In genomic region chr5:140710899-140711552, GRCh38 we compare ENCODE assay signal across 8 cellular contexts. TPM values are rescaled to one million over a fixed set of nuclear protein-coding genes. Genes with fewer than 3 reads are reported as not detected.
DNase-seq lines count a peak whose midpoint lies in the region; ATAC-seq lines count a peak whose summit lies in the region.

No MANE protein-coding gene starts in this region.

- WGBS in esophagus, 2 donors, result 0 to 1% methylated on average over 27 of the region's 27 CpGs

- H3K9ac ChIP-seq in HUES48 (ENCODE audit: low read depth, low read length) (peak overlapping the region; percentile 37), mucosa of stomach (ENCODE audit: low read length) (peak overlapping the region; percentile 89)

- H3K27ac ChIP-seq in HUES48 (ENCODE audit: low read depth, low read length) (peak overlapping the region; percentile 73), esophagus (ENCODE audit: low read depth in 2 of 2, low read length in 1 of 2) (peak overlapping the region; percentile 90 to 100)

- H3K36me3 Mint-ChIP-seq in activated T-cell treated with anti-CD3 and anti-CD28 coated beads, Interleukin-2, amount 50 U/mL, for 4 hours (ENCODE audit: insufficient read depth), result peaks cover 3% of the 10 kb centered on the region

- peak; percentile 92 for DNase-seq in COLO829 (ENCODE audit: low spot score)
- DNase-seq in OCI-M2 (lab: John Stamatoyannopoulos, UW; ENCODE audit: unreplicated experiment), result peak; percentile 74
- peak; percentile 90 for DNase-seq in activated T-cell treated with anti-CD3 and anti-CD28 coated beads, Interleukin-2, amount 50 U/mL, for 4 hours
- peak; percentile 76 to 85 for DNase-seq in stimulated activated CD8-positive, alpha-beta memory T cell treated with anti-CD3 and anti-CD28 coated beads, Interleukin-4, amount 100 ng/mL, for 4 hours (ENCODE audit: low read depth in 2 of 2, low spot score in 1 of 2)

- ATAC-seq in GM21447 (IDR thresholded peaks at IDR 0.05; ENCODE audit: unreplicated experiment), result peak; percentile 86
- peak; percentile 96 to 97 for ATAC-seq in activated T-cell treated with anti-CD3 and anti-CD28 coated beads, Interleukin-2, amount 50 U/mL, for 4 hours

- H3K4me1 ChIP-seq in HUES48 (ENCODE audit: control insufficient read depth, insufficient read depth, low read length) (no peaks in the 10 kb centered on the region), esophagus (ENCODE audit: control insufficient read depth in 2 of 2, insufficient read depth in 2 of 2, low read length in 1 of 2) (no peaks in the 10 kb centered on the region), mucosa of stomach (ENCODE audit: control insufficient read depth, insufficient read depth, low read length) (no peaks in the 10 kb centered on the region)

- peaks cover 23% of the 10 kb centered on the region for H3K4me1 Mint-ChIP-seq in activated T-cell treated with anti-CD3 and anti-CD28 coated beads, Interleukin-2, amount 50 U/mL, for 4 hours (ENCODE audit: low read depth)

- H3K27me3 ChIP-seq in HUES48 (ENCODE audit: control insufficient read depth, insufficient read depth, low read length) (no peaks in the 10 kb centered on the region), esophagus (ENCODE audit: control insufficient read depth in 1 of 2, insufficient read depth in 2 of 2, low read length in 2 of 2) (no peaks in the 10 kb centered on the region), mucosa of stomach (ENCODE audit: control insufficient read depth, insufficient read depth, low read length) (no peaks in the 10 kb centered on the region)

- peak overlapping the region; percentile 91 for H3K4me3 Mint-ChIP-seq in activated T-cell treated with anti-CD3 and anti-CD28 coated beads, Interleukin-2, amount 50 U/mL, for 4 hours

- H3K27me3 Mint-ChIP-seq in activated T-cell treated with anti-CD3 and anti-CD28 coated beads, Interleukin-2, amount 50 U/mL, for 4 hours (ENCODE audit: low read depth), result no peaks in the 10 kb centered on the region

- no peaks in the 10 kb centered on the region for H3K9me3 ChIP-seq in HUES48 (ENCODE audit: control insufficient read depth, insufficient read depth, low read length)
- H3K9me3 ChIP-seq in esophagus (ENCODE audit: control insufficient read depth in 2 of 2, insufficient read depth in 1 of 2, low read depth in 1 of 2, low read length in 1 of 2), result no peaks in the 10 kb centered on the region
- H3K9me3 ChIP-seq in mucosa of stomach (ENCODE audit: control insufficient read depth, low read length), result no peaks in the 10 kb centered on the region

- H3K9me3 Mint-ChIP-seq in activated T-cell treated with anti-CD3 and anti-CD28 coated beads, Interleukin-2, amount 50 U/mL, for 4 hours, result no peaks in the 10 kb centered on the region

- peaks cover 9% of the 10 kb centered on the region for H3K36me3 ChIP-seq in HUES48 (ENCODE audit: control insufficient read depth, insufficient read depth, low read length)
- peaks cover 0 to 2% of the 10 kb centered on the region in 2 donors for H3K36me3 ChIP-seq in esophagus (ENCODE audit: control insufficient read depth in 2 of 2, insufficient read depth in 2 of 2, low read length in 1 of 2)
- H3K36me3 ChIP-seq in mucosa of stomach (ENCODE audit: control insufficient read depth, insufficient read depth, low read length), result no peaks in the 10 kb centered on the region

- H3K4me3 ChIP-seq in HUES48 (ENCODE audit: low read depth, low read length), result peak overlapping the region; percentile 88
- peak overlapping the region; percentile 58 to 87 for H3K4me3 ChIP-seq in esophagus (ENCODE audit: low read depth in 1 of 2, low read length in 2 of 2)
- H3K4me3 ChIP-seq in mucosa of stomach (ENCODE audit: low read length), result peak overlapping the region; percentile 95

RNA-seq across cellular contexts. Expression of gene ZMAT2, which starts 10.8 kb away (rescaled TPM):
- 10 to 100 TPM; 83.2 to 91.9 (median 83.6) TPM for total RNA-seq in activated T-cell treated with anti-CD3 and anti-CD28 coated beads, Interleukin-2, amount 50 U/mL, for 4 hours
- polyA plus RNA-seq in esophagus, result 10 to 100 TPM; 35.8 to 61.6 TPM

RNA-seq across cellular contexts. Expression of gene HARS2, which starts 19.8 kb away (rescaled TPM):
- total RNA-seq in activated T-cell treated with anti-CD3 and anti-CD28 coated beads, Interleukin-2, amount 50 U/mL, for 4 hours, result 10 to 100 TPM; 28.6 to 31.3 (median 29.5) TPM
- 10 to 100 TPM; 13.9 to 17.6 TPM for polyA plus RNA-seq in esophagus

RNA-seq across cellular contexts. Expression of gene HARS1, which starts 19.9 kb away (rescaled TPM):
- 100 to 1,000 TPM; 125 to 133 (median 131) TPM for total RNA-seq in activated T-cell treated with anti-CD3 and anti-CD28 coated beads, Interleukin-2, amount 50 U/mL, for 4 hours
- 10 to 100 TPM; 47.7 to 55.5 TPM for polyA plus RNA-seq in esophagus

RNA-seq across cellular contexts. Expression of gene DND1, which starts 37.6 kb away (rescaled TPM):
- 1 to 10 TPM; 3.1 to 5.6 (median 4.5) TPM for total RNA-seq in activated T-cell treated with anti-CD3 and anti-CD28 coated beads, Interleukin-2, amount 50 U/mL, for 4 hours
- 1 to 10 TPM in 1 of 2 donors, under 1 TPM in 1; 0.76 to 1.9 TPM for polyA plus RNA-seq in esophagus

RNA-seq across cellular contexts. Expression of gene WDR55, which starts 46.3 kb away (rescaled TPM):
- 10 to 100 TPM; 47.7 to 50.0 (median 49.5) TPM for total RNA-seq in activated T-cell treated with anti-CD3 and anti-CD28 coated beads, Interleukin-2, amount 50 U/mL, for 4 hours
- 10 to 100 TPM; 17.3 to 19.2 TPM for polyA plus RNA-seq in esophagus

Comparison
In these comparisons a context has a peak if more than half of its experiments do, and no peak if none do; other contexts are left out.
1. Peak in every context shown above with its lines: DNase-seq, ATAC-seq, H3K4me3 ChIP-seq and H3K27ac ChIP-seq.